In the genomic region with DNA sequence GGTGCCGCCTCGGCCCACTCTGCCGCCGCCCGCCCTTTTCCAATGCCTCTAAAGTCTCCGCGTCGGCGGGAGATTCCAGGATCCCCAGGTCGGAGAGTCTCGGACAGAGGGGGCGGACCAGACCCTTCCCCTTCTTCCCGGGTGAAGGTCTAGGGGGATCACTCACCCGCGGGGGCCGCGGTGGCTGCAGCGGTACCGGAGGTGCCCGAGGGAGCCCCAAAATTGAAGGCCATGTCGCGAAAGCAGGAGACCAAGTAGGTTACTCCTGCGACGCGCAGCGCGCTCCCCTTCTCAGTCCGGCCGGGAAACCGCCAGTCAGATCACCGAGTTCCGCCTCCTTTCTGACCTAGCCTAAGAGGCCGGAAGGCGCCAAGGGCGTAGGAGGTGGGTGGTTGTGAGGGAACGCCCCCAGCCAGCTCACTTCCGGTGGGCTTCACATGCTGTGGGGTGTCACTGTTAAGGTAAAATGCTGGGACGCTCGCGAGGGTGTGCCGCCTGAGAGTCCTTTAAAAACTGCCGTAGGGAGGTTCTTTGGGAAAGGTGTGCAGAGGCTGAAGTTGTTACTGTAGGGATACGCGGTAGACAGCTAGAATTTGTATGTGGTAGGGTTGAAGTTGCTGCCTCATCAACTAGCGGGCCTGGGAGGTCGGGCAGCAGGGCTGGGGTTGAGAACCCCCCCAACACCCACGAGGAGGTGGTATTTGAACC, we compare ENCODE assay signal across 8 cellular contexts. TPM values are rescaled to one million over a fixed set of nuclear protein-coding genes. Genes with fewer than 3 reads are reported as not detected.
DNase-seq lines count a peak whose midpoint lies in the region; ATAC-seq and TF ChIP-seq lines count a peak whose summit lies in the region.

NUP54 (minus strand) TSS at position 256 of the 708 bp plus-strand sequence; CDS start at position 233, 23 bp downstream.

- intact Hi-C loops in left ventricle myocardium inferior (cut with micrococcal nuclease): no loop called here

- ATAC-seq in HG02885 (IDR thresholded peaks at IDR 0.05; ENCODE audit: poor library complexity, unreplicated experiment) (peak; percentile 99), T-helper 17 cell (peak; percentile 99)

- peak within 1 kb of the TSS; percentile 98 for H3K4me3 ChIP-seq in left ventricle myocardium inferior

- peaks cover 17% of the 10 kb centered on the region for H3K4me1 Mint-ChIP-seq in T-helper 17 cell
- H3K4me1 Mint-ChIP-seq in progenitor cell of endocrine pancreas (ENCODE audit: low read depth): peaks cover 19% of the 10 kb centered on the region

- H3K36me3 Mint-ChIP-seq in T-helper 17 cell (ENCODE audit: low read depth) (peaks cover 6% of the 10 kb centered on the region), progenitor cell of endocrine pancreas (ENCODE audit: insufficient read depth) (peaks cover 3% of the 10 kb centered on the region)

- H3K27me3 ChIP-seq in left ventricle myocardium inferior (ENCODE audit: low read depth): no peaks in the 10 kb centered on the region

- H3K27ac Mint-ChIP-seq in T-helper 17 cell (peak within 1 kb of the TSS; percentile 97), progenitor cell of endocrine pancreas (peak within 1 kb of the TSS; percentile 92)

- TF ChIP-seq CTCF in left ventricle myocardium inferior (IDR thresholded peaks at IDR 0.05; ENCODE audit: borderline replicate concordance) (no peak), progenitor cell of endocrine pancreas (IDR thresholded peaks at IDR 0.05; ENCODE audit: unreplicated experiment) (no peak)

- no peaks in the 10 kb centered on the region for H3K27me3 Mint-ChIP-seq in T-helper 17 cell
- H3K27me3 Mint-ChIP-seq in progenitor cell of endocrine pancreas: no peaks in the 10 kb centered on the region

- H3K4me3 Mint-ChIP-seq in T-helper 17 cell (peak within 1 kb of the TSS; percentile 98), progenitor cell of endocrine pancreas (ENCODE audit: low read depth) (peak within 1 kb of the TSS; percentile 97)

- DNase-seq in NCI-H1694 treated with DMSO at 0.1 percent for 48 hours (lab: John Stamatoyannopoulos, UW) (peak; percentile 83), T-helper 17 cell (peak; percentile 80 to 91 (median 84)), amygdala (lab: John Stamatoyannopoulos, UW) (peak; percentile 53 to 96 (median 89)), left ventricle myocardium inferior (peak; percentile 94), progenitor cell of endocrine pancreas (ENCODE audit: low spot score, unreplicated experiment) (peak; percentile 86), ureter (ENCODE audit: low spot score) (peak; percentile 96)

- peaks cover 53% of the 10 kb centered on the region for H3K4me1 ChIP-seq in left ventricle myocardium inferior

- H3K36me3 ChIP-seq in left ventricle myocardium inferior: peaks cover 8% of the 10 kb centered on the region

- peak; percentile 74 for TF ChIP-seq POLR2A in GM15510 (IDR thresholded peaks at IDR 0.05; ENCODE audit: borderline replicate concordance, extremely low read depth, insufficient read length)

- H3K9me3 Mint-ChIP-seq in progenitor cell of endocrine pancreas (ENCODE audit: low read depth): no peaks in the 10 kb centered on the region

- H3K27ac ChIP-seq in left ventricle myocardium inferior (replicated peaks): peak within 1 kb of the TSS; percentile 93

- no peaks in the 10 kb centered on the region for H3K9me3 ChIP-seq in T-helper 17 cell (ENCODE audit: control insufficient read depth, low read length, poor library complexity, severe bottlenecking)
- no peaks in the 10 kb centered on the region for H3K9me3 ChIP-seq in left ventricle myocardium inferior (replicated peaks)

RNA-seq across cellular contexts. Expression of gene NUP54, which starts in this region (rescaled TPM):
- total RNA-seq in T-helper 17 cell: 10 to 100 TPM; 63.2 to 93.1 TPM
- 18.0 TPM for total RNA-seq in left ventricle myocardium inferior
- 67.5 and 68.8 TPM in 2 replicates for total RNA-seq in progenitor cell of endocrine pancreas
- 47.2 TPM for total RNA-seq in ureter

Comparison
In these comparisons a context has a peak if more than half of its experiments do, and no peak if none do; other contexts are left out.
1. Peak in every context shown above with its lines: DNase-seq, ATAC-seq, H3K4me3 ChIP-seq and H3K27ac ChIP-seq.